ENCODE assay signal across 1 cellular context in genomic region chr7:29405891-29406290, GRCh38.
A peak's percentile ranks its signal among the peaks of the same experiment; 100 is the strongest.
TF ChIP-seq lines count a peak whose summit lies in the region.

No MANE protein-coding gene starts in this region.

TF ChIP-seq in HepG2, 621 proteins besides CTCF, POLR2A, EP300 and RAD21 (continued from another document and continues in another):
- TF ChIP-seq DMTF1 (CRISPR knock-in tag; IDR thresholded peaks at IDR 0.05) (no peak), MAZ (IDR thresholded peaks at IDR 0.05; ENCODE audit: borderline replicate concordance, low read depth, low read length) (no peak), MAZ (CRISPR knock-in tag; IDR thresholded peaks at IDR 0.05; ENCODE audit: low read depth) (no peak), ZNF720 (CRISPR knock-in tag; IDR thresholded peaks at IDR 0.05) (no peak), TAF15 (IDR thresholded peaks at IDR 0.05; ENCODE audit: low read depth, low read length, poor library complexity, severe bottlenecking) (no peak), ESRRA (CRISPR knock-in tag; IDR thresholded peaks at IDR 0.05; ENCODE audit: low read depth) (no peak), YEATS2 (CRISPR knock-in tag; IDR thresholded peaks at IDR 0.05; ENCODE audit: borderline replicate concordance) (no peak), EEA1 (CRISPR knock-in tag; IDR thresholded peaks at IDR 0.05; ENCODE audit: borderline replicate concordance) (no peak), ZNF430 (CRISPR knock-in tag; IDR thresholded peaks at IDR 0.05) (no peak), U2AF2 (IDR thresholded peaks at IDR 0.05; ENCODE audit: low read depth, low read length) (no peak), ZFP36 (IDR thresholded peaks at IDR 0.05; ENCODE audit: borderline replicate concordance, low read depth, low read length, partially characterized antibody) (no peak), HES4 (CRISPR knock-in tag; IDR thresholded peaks at IDR 0.05; ENCODE audit: borderline replicate concordance) (no peak), ZNF691 (CRISPR knock-in tag; IDR thresholded peaks at IDR 0.05; ENCODE audit: borderline replicate concordance, low read depth) (no peak), SMAD3 (CRISPR knock-in tag; IDR thresholded peaks at IDR 0.05) (no peak), BORCS8-MEF2B (CRISPR knock-in tag; IDR thresholded peaks at IDR 0.05) (no peak), ZNF839 (CRISPR knock-in tag; IDR thresholded peaks at IDR 0.05; ENCODE audit: borderline replicate concordance) (no peak), HIVEP1 (CRISPR knock-in tag; IDR thresholded peaks at IDR 0.05) (no peak), ZNF382 (CRISPR knock-in tag; IDR thresholded peaks at IDR 0.05; ENCODE audit: borderline replicate concordance) (no peak), KAT2B (IDR thresholded peaks at IDR 0.05; ENCODE audit: borderline replicate concordance, low read depth, low read length) (no peak), ZNF335 (CRISPR knock-in tag; IDR thresholded peaks at IDR 0.05) (no peak), HMG20A (CRISPR knock-in tag; IDR thresholded peaks at IDR 0.05; ENCODE audit: borderline replicate concordance) (peak; percentile 67; the same call in 1 of the 2 replicates), ZNF432 (CRISPR knock-in tag; IDR thresholded peaks at IDR 0.05; ENCODE audit: borderline replicate concordance) (no peak), ZNF740 (CRISPR knock-in tag; IDR thresholded peaks at IDR 0.05) (no peak), REL (CRISPR knock-in tag; conservative IDR thresholded peaks at IDR 0.05) (no peak), ZBTB2 (CRISPR knock-in tag; IDR thresholded peaks at IDR 0.05; ENCODE audit: low read depth) (no peak), TEAD3 (CRISPR knock-in tag; optimal IDR thresholded peaks at IDR 0.05; ENCODE audit: borderline replicate concordance) (peak; percentile 63), ZNF597 (CRISPR knock-in tag; IDR thresholded peaks at IDR 0.05) (no peak), RARG (CRISPR knock-in tag; IDR thresholded peaks at IDR 0.05; ENCODE audit: low read depth) (no peak), ZNF281 (CRISPR knock-in tag; IDR thresholded peaks at IDR 0.05; ENCODE audit: borderline replicate concordance) (no peak), ZNF672 (CRISPR knock-in tag; IDR thresholded peaks at IDR 0.05) (no peak), GTF2F1 (IDR thresholded peaks at IDR 0.05; ENCODE audit: low read length) (no peak), ELF4 (CRISPR knock-in tag; IDR thresholded peaks at IDR 0.05; ENCODE audit: borderline replicate concordance) (no peak), CCAR2 (optimal IDR thresholded peaks at IDR 0.05; ENCODE audit: low read depth, low read length) (no peak), ZSCAN20 (CRISPR knock-in tag; IDR thresholded peaks at IDR 0.05; ENCODE audit: borderline replicate concordance) (no peak), SP2 (CRISPR knock-in tag; IDR thresholded peaks at IDR 0.05) (no peak), DR1 (CRISPR knock-in tag; IDR thresholded peaks at IDR 0.05) (no peak), ZNF687 (CRISPR knock-in tag; IDR thresholded peaks at IDR 0.05) (peak; percentile 65), ZNF546 (CRISPR knock-in tag; conservative IDR thresholded peaks at IDR 0.05) (no peak)
- TF ChIP-seq, protein P1, sequence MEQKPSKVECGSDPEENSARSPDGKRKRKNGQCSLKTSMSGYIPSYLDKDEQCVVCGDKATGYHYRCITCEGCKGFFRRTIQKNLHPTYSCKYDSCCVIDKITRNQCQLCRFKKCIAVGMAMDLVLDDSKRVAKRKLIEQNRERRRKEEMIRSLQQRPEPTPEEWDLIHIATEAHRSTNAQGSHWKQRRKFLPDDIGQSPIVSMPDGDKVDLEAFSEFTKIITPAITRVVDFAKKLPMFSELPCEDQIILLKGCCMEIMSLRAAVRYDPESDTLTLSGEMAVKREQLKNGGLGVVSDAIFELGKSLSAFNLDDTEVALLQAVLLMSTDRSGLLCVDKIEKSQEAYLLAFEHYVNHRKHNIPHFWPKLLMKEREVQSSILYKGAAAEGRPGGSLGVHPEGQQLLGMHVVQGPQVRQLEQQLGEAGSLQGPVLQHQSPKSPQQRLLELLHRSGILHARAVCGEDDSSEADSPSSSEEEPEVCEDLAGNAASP (CRISPR knock-in tag; IDR thresholded peaks at IDR 0.05; ENCODE audit: borderline replicate concordance) = peak; percentile 62; the same call in 1 of the 2 replicates
- TF ChIP-seq, protein P2, sequence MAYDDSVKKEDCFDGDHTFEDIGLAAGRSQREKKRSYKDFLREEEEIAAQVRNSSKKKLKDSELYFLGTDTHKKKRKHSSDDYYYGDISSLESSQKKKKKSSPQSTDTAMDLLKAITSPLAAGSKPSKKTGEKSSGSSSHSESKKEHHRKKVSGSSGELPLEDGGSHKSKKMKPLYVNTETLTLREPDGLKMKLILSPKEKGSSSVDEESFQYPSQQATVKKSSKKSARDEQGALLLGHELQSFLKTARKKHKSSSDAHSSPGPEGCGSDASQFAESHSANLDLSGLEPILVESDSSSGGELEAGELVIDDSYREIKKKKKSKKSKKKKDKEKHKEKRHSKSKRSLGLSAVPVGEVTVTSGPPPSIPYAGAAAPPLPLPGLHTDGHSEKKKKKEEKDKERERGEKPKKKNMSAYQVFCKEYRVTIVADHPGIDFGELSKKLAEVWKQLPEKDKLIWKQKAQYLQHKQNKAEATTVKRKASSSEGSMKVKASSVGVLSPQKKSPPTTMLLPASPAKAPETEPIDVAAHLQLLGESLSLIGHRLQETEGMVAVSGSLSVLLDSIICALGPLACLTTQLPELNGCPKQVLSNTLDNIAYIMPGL (CRISPR knock-in tag; IDR thresholded peaks at IDR 0.05; ENCODE audit: borderline replicate concordance in 1 of 2, low read depth in 1 of 2) = no peak; a peak in 1 of 4 replicates
- TF ChIP-seq, protein P3, sequence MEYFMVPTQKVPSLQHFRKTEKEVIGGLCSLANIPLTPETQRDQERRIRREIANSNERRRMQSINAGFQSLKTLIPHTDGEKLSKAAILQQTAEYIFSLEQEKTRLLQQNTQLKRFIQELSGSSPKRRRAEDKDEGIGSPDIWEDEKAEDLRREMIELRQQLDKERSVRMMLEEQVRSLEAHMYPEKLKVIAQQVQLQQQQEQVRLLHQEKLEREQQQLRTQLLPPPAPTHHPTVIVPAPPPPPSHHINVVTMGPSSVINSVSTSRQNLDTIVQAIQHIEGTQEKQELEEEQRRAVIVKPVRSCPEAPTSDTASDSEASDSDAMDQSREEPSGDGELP (IDR thresholded peaks at IDR 0.05; ENCODE audit: borderline replicate concordance, low read depth) = no peak
- TF ChIP-seq, protein P4, sequence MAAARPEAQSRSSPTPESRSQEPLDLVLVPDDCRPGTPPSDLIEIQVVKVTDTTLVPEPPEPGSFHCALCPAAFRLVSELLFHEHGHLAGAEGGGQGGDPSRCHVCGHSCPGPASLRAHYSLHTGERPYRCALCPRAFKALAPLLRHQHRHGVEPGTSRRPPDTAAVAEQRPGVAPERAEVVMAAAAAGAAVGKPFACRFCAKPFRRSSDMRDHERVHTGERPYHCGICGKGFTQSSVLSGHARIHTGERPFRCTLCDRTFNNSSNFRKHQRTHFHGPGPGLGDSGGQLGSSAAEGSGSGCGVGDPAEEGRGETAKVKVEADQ (CRISPR knock-in tag; IDR thresholded peaks at IDR 0.05; ENCODE audit: borderline replicate concordance) = no peak
- TF ChIP-seq, protein P5, sequence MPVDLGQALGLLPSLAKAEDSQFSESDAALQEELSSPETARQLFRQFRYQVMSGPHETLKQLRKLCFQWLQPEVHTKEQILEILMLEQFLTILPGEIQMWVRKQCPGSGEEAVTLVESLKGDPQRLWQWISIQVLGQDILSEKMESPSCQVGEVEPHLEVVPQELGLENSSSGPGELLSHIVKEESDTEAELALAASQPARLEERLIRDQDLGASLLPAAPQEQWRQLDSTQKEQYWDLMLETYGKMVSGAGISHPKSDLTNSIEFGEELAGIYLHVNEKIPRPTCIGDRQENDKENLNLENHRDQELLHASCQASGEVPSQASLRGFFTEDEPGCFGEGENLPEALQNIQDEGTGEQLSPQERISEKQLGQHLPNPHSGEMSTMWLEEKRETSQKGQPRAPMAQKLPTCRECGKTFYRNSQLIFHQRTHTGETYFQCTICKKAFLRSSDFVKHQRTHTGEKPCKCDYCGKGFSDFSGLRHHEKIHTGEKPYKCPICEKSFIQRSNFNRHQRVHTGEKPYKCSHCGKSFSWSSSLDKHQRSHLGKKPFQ (CRISPR knock-in tag; IDR thresholded peaks at IDR 0.05; ENCODE audit: insufficient replicate concordance) = no peak
